Comparison of ENCODE assay signal across 9 cellular contexts in genomic region chr14:22491683-22492483, GRCh38.
DNase-seq lines count a peak whose midpoint lies in the region; ATAC-seq and TF ChIP-seq lines count a peak whose summit lies in the region.
"Had no signal": no experiment of that assay in that cellular context is flagged by ENCODE, and none has a peak within 500 bp of the region (broad histone marks: within the 10 kb centered on the region; RNA-seq: fewer than 3 reads in every experiment).

No MANE protein-coding gene starts in this region.

- ATAC-seq in GM18505 (IDR thresholded peaks at IDR 0.05; ENCODE audit: unreplicated experiment) (no peak), GM21447 (IDR thresholded peaks at IDR 0.05; ENCODE audit: unreplicated experiment) (peak; percentile 39), T-helper 17 cell (peak; percentile 78), GM19328 (IDR thresholded peaks at IDR 0.05; ENCODE audit: unreplicated experiment) (no peak)
- ATAC-seq in naive thymus-derived CD4-positive, alpha-beta T cell: peak; percentile 79

- peaks cover 0 to 10% (median 4%) of the 10 kb centered on the region in 3 experiments for H3K36me3 ChIP-seq in naive thymus-derived CD4-positive, alpha-beta T cell (ENCODE audit: control insufficient read depth in 2 of 3, insufficient read depth in 3 of 3, low read length in 3 of 3)

- peaks cover 0 to 3% (median 0%) of the 10 kb centered on the region in 11 donors for H3K9me3 Mint-ChIP-seq in naive thymus-derived CD4-positive, alpha-beta T cell
- H3K9me3 Mint-ChIP-seq in nephron progenitor cell: no peaks in the 10 kb centered on the region
- no peaks in the 10 kb centered on the region for H3K9me3 Mint-ChIP-seq in Calu3 (ENCODE audit: low read depth, unreplicated experiment)

- no peaks in the 10 kb centered on the region for H3K4me1 ChIP-seq in naive thymus-derived CD4-positive, alpha-beta T cell (ENCODE audit: control insufficient read depth in 2 of 2, insufficient read depth in 2 of 2, low read length in 2 of 2)

- H3K27me3 Mint-ChIP-seq in T-helper 17 cell (no peaks in the 10 kb centered on the region), nephron progenitor cell (ENCODE audit: low read depth, poor library complexity) (peaks cover 5% of the 10 kb centered on the region), Calu3 (ENCODE audit: unreplicated experiment) (peaks cover 83% of the 10 kb centered on the region)
- H3K27me3 Mint-ChIP-seq in naive thymus-derived CD4-positive, alpha-beta T cell: no peaks in the 10 kb centered on the region

- no peak for TF ChIP-seq CTCF in nephron progenitor cell (IDR thresholded peaks at IDR 0.05)
- TF ChIP-seq CTCF in Calu3 (IDR thresholded peaks at IDR 0.05; ENCODE audit: unreplicated experiment): no peak

- peaks cover 11% of the 10 kb centered on the region for H3K4me1 Mint-ChIP-seq in T-helper 17 cell
- peaks cover 5 to 52% (median 12%) of the 10 kb centered on the region in 7 donors for H3K4me1 Mint-ChIP-seq in naive thymus-derived CD4-positive, alpha-beta T cell
- peaks cover 40% of the 10 kb centered on the region for H3K4me1 Mint-ChIP-seq in nephron progenitor cell
- H3K4me1 Mint-ChIP-seq in Calu3 (ENCODE audit: low read depth, unreplicated experiment): no peaks in the 10 kb centered on the region

- TF ChIP-seq POLR2A in GM18505 (IDR thresholded peaks at IDR 0.05; ENCODE audit: borderline replicate concordance, extremely low read depth, insufficient read depth, insufficient read length): peak; percentile 68

- H3K9me3 ChIP-seq in T-helper 17 cell (ENCODE audit: control insufficient read depth, low read length, poor library complexity, severe bottlenecking): no peaks in the 10 kb centered on the region
- no peaks in the 10 kb centered on the region for H3K9me3 ChIP-seq in naive thymus-derived CD4-positive, alpha-beta T cell (ENCODE audit: control insufficient read depth in 2 of 3, low read length in 3 of 3)

- DNase-seq in T-helper 17 cell (peak in 1 of 3 donors; percentile 23), nephron progenitor cell (no peak), Calu3 (no peak), NCI-H2029 (lab: John Stamatoyannopoulos, UW) (no peak)
- peak in 1 of 9 donors; percentile 68 for DNase-seq in naive thymus-derived CD4-positive, alpha-beta T cell
- DNase-seq: NCI-H1436 treated with DMSO at 0.1 percent for 48 hours had no signal

- intact Hi-C loops in naive thymus-derived CD4-positive, alpha-beta T cell (cut with micrococcal nuclease): loop anchor here (2.0 to 10.0 kb wide), 7 partner anchors 170 to 625 kb away; no protein-coding TSS in a partner anchor
- intact Hi-C loops in Calu3 (cut with micrococcal nuclease; ENCODE audit: unreplicated experiment): no loop called here

- H3K27ac Mint-ChIP-seq in T-helper 17 cell (peak overlapping the region; percentile 100), nephron progenitor cell (no peak overlapping the region), Calu3 (ENCODE audit: unreplicated experiment) (no peak overlapping the region)
- peak overlapping the region; percentile 68 to 97 (median 95) for H3K27ac Mint-ChIP-seq in naive thymus-derived CD4-positive, alpha-beta T cell

- H3K4me3 ChIP-seq in naive thymus-derived CD4-positive, alpha-beta T cell (ENCODE audit: low read length): peak overlapping the region; percentile 67

- CTCF ChIA-PET in naive thymus-derived CD4-positive, alpha-beta T cell (lab: Charles Lee): interaction anchor here (0.8 kb wide), 1 partner anchor 347 kb away, joined by 3 read pairs; no protein-coding TSS in a partner anchor
- CTCF ChIA-PET in Calu3 (lab: Charles Lee): no interaction called here

- peak overlapping the region; percentile 90 for H3K27ac ChIP-seq in naive thymus-derived CD4-positive, alpha-beta T cell (ENCODE audit: low read depth, low read length)

- POLR2A ChIA-PET in naive thymus-derived CD4-positive, alpha-beta T cell (lab: Charles Lee): interaction anchor here (0.5 to 36.7 kb wide), 9 partner anchors 7 to 623 kb away, joined by 3 to 709 read pairs (median 4); no protein-coding TSS in a partner anchor

- no peaks in the 10 kb centered on the region for H3K27me3 ChIP-seq in naive thymus-derived CD4-positive, alpha-beta T cell (ENCODE audit: control insufficient read depth in 2 of 2, insufficient read depth in 2 of 2, low read length in 2 of 2)

- no TSS peak for BruUV-seq in Calu3 (replicated peaks; lab: Mats Ljungman, UMichigan)

- H3K4me3 Mint-ChIP-seq in T-helper 17 cell (peak overlapping the region; percentile 87), nephron progenitor cell (no peak overlapping the region), Calu3 (ENCODE audit: low read depth, unreplicated experiment) (no peak overlapping the region)
- H3K4me3 Mint-ChIP-seq in naive thymus-derived CD4-positive, alpha-beta T cell: peak overlapping the region; percentile 79 to 96 (median 89)

- H3K36me3 Mint-ChIP-seq in T-helper 17 cell (ENCODE audit: low read depth) (peaks cover 5% of the 10 kb centered on the region), nephron progenitor cell (ENCODE audit: low read depth) (no peaks in the 10 kb centered on the region), Calu3 (ENCODE audit: insufficient read depth, unreplicated experiment) (no peaks in the 10 kb centered on the region)
- H3K36me3 Mint-ChIP-seq in naive thymus-derived CD4-positive, alpha-beta T cell: peaks cover 0 to 78% (median 34%) of the 10 kb centered on the region in 5 donors

Comparison
In these comparisons a context has a peak if more than half of its experiments do, and no peak if none do; other contexts are left out.
1. ATAC-seq: peak in GM21447 (single experiment), T-helper 17 cell (single experiment) and naive thymus-derived CD4-positive, alpha-beta T cell (single experiment); none in GM18505 (single experiment) and GM19328 (single experiment).
2. H3K27ac Mint-ChIP-seq: peak in T-helper 17 cell (single experiment) and naive thymus-derived CD4-positive, alpha-beta T cell (9 of 9); none in nephron progenitor cell (single experiment) and Calu3 (single experiment).
3. H3K4me3 Mint-ChIP-seq: peak in T-helper 17 cell (single experiment) and naive thymus-derived CD4-positive, alpha-beta T cell (10 of 10); none in nephron progenitor cell (single experiment) and Calu3 (single experiment).